In the genomic region with DNA sequence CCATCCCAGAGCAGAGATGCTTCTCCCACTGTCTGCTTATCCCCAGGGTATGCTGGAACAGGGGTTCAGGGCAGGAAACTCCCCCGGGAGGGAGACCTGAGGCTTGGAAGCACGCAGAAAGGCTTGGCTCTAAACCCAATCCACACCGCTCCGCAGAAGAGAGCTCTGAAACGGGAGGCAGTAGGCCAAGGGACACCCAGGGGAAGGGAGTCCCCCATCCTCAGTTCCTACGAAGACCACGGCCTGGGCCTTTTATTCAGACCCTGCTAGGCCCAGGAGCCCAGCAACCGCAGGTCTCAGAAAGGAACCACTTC, we compare ENCODE assay signal across 10 cellular contexts. TPM values are rescaled to one million over a fixed set of nuclear protein-coding genes. Genes with fewer than 3 reads are reported as not detected.
A peak's percentile ranks its signal among the peaks of the same experiment; 100 is the strongest.
DNase-seq lines count a peak whose midpoint lies in the region; ATAC-seq and TF ChIP-seq lines count a peak whose summit lies in the region.
"Had no signal": no experiment of that assay in that cellular context is flagged by ENCODE, and none has a peak within 500 bp of the region (broad histone marks: within the 10 kb centered on the region; RNA-seq: fewer than 3 reads in every experiment).

No MANE protein-coding gene starts in this region.

- H3K4me3 ChIP-seq in H7 (ENCODE audit: insufficient read depth, low read depth, low read length) (no peak overlapping the region), hepatocyte (no peak overlapping the region)
- H3K4me3 ChIP-seq: PC-9 had no signal

- H3K9me3 Mint-ChIP-seq in stimulated activated naive CD8-positive, alpha-beta T cell treated with anti-CD3 and anti-CD28 coated beads, Interleukin-15, amount 100 ng/mL, for 72 hours: no peaks in the 10 kb centered on the region

- H3K36me3 Mint-ChIP-seq in T-helper 17 cell (ENCODE audit: low read depth): peaks cover 7% of the 10 kb centered on the region
- H3K36me3 Mint-ChIP-seq: memory B cell had no signal

- no peak overlapping the region for H3K4me3 Mint-ChIP-seq in T-helper 17 cell
- peak overlapping the region in 1 of 2 donors; percentile 16 for H3K4me3 Mint-ChIP-seq in stimulated activated naive CD8-positive, alpha-beta T cell treated with anti-CD3 and anti-CD28 coated beads, Interleukin-15, amount 100 ng/mL, for 72 hours
- H3K4me3 Mint-ChIP-seq: memory B cell had no signal

- peak; percentile 57 for DNase-seq in H7
- no peak for DNase-seq in T-helper 17 cell
- no peak for DNase-seq in hepatocyte (ENCODE audit: low spot score)
- peak in 1 of 2 donors; percentile 51 for DNase-seq in stimulated activated naive CD8-positive, alpha-beta T cell treated with anti-CD3 and anti-CD28 coated beads, Interleukin-15, amount 100 ng/mL, for 72 hours
- DNase-seq in activated T-cell treated with anti-CD3 and anti-CD28 coated beads, Interleukin-2, amount 50 U/mL, for 1 hour: no peak

- H3K9me3 ChIP-seq in T-helper 17 cell (ENCODE audit: control insufficient read depth, low read length, poor library complexity, severe bottlenecking) (no peaks in the 10 kb centered on the region), hepatocyte (ENCODE audit: low read depth) (no peaks in the 10 kb centered on the region)

- no peaks in the 10 kb centered on the region for H3K27me3 Mint-ChIP-seq in T-helper 17 cell
- H3K27me3 Mint-ChIP-seq in stimulated activated naive CD8-positive, alpha-beta T cell treated with anti-CD3 and anti-CD28 coated beads, Interleukin-15, amount 100 ng/mL, for 72 hours: no peaks in the 10 kb centered on the region

- H3K27me3 ChIP-seq in H7 (ENCODE audit: control insufficient read depth, insufficient read depth, low read length) (peaks cover 15% of the 10 kb centered on the region), hepatocyte (peaks cover 10% of the 10 kb centered on the region)

- peaks cover 33% of the 10 kb centered on the region for H3K4me1 Mint-ChIP-seq in T-helper 17 cell
- H3K4me1 Mint-ChIP-seq in stimulated activated naive CD8-positive, alpha-beta T cell treated with anti-CD3 and anti-CD28 coated beads, Interleukin-15, amount 100 ng/mL, for 72 hours: peaks cover 48% of the 10 kb centered on the region

- H3K9me2 ChIP-seq in hepatocyte (replicated peaks; ENCODE audit: insufficient read depth): no peaks in the 10 kb centered on the region

- peak overlapping the region; percentile 100 for H3K27ac Mint-ChIP-seq in T-helper 17 cell
- H3K27ac Mint-ChIP-seq in stimulated activated naive CD8-positive, alpha-beta T cell treated with anti-CD3 and anti-CD28 coated beads, Interleukin-15, amount 100 ng/mL, for 72 hours: no peak overlapping the region
- H3K27ac Mint-ChIP-seq: memory B cell had no signal

- H3K79me2 ChIP-seq in hepatocyte: no peaks in the 10 kb centered on the region

- ATAC-seq in T-helper 17 cell: no peak
- ATAC-seq in stimulated activated naive CD8-positive, alpha-beta T cell treated with anti-CD3 and anti-CD28 coated beads, Interleukin-15, amount 100 ng/mL, for 72 hours: peak; percentile 27
- no peak for ATAC-seq in GM18498 (IDR thresholded peaks at IDR 0.05; ENCODE audit: unreplicated experiment)
- ATAC-seq in GM18520 (IDR thresholded peaks at IDR 0.05; ENCODE audit: unreplicated experiment): no peak
- no peak for ATAC-seq in HG03469 (IDR thresholded peaks at IDR 0.05; ENCODE audit: unreplicated experiment)

- no peaks in the 10 kb centered on the region for H4K20me1 ChIP-seq in hepatocyte (ENCODE audit: insufficient read depth, poor library complexity, severe bottlenecking)

- no peak overlapping the region for H2AFZ ChIP-seq in hepatocyte
- H2AFZ ChIP-seq: PC-9 had no signal

- peak overlapping the region; percentile 30 for H3K27ac ChIP-seq in hepatocyte
- H3K27ac ChIP-seq: PC-9 had no signal

- H3K4me1 ChIP-seq in hepatocyte (ENCODE audit: insufficient read depth): peaks cover 25% of the 10 kb centered on the region

- peaks cover 24% of the 10 kb centered on the region for H3K36me3 ChIP-seq in H7 (replicated peaks; ENCODE audit: control insufficient read depth, insufficient read depth, low read length)
- H3K36me3 ChIP-seq in hepatocyte (replicated peaks; ENCODE audit: insufficient read depth, low read depth): no peaks in the 10 kb centered on the region

- no peak for TF ChIP-seq CTCF in hepatocyte (IDR thresholded peaks at IDR 0.05; ENCODE audit: poor library complexity)

- WGBS in hepatocyte (ENCODE audit: low lambda C conversion rate, missing lambda C conversion rate): 56% methylated on average over 8 of the region's 8 CpGs

- no peak overlapping the region for H3K4me2 ChIP-seq in hepatocyte
- H3K4me2 ChIP-seq: PC-9 had no signal

RNA-seq across cellular contexts. Expression of a gene that starts 1.8 kb away (rescaled TPM):
- 8.1 and 11.5 TPM in 2 replicates for total RNA-seq in H7 (2014; rRNA removed; shearing (Covaris generic))
- total RNA-seq in T-helper 17 cell (100 to 1,000 TPM; 103 to 105 TPM), hepatocyte (4.1 and 4.2 TPM in 2 replicates)
- 6.6 and 7.2 TPM in 2 replicates for polyA plus RNA-seq in hepatocyte

RNA-seq across cellular contexts. Expression of a gene that starts 16.1 kb away (rescaled TPM):
- 151 and 182 TPM in 2 replicates for total RNA-seq in H7 (2014; rRNA removed; shearing (Covaris generic))
- total RNA-seq in T-helper 17 cell (10 to 100 TPM; 69.1 to 77.8 TPM), hepatocyte (337 and 471 TPM in 2 replicates)
- 569 and 611 TPM in 2 replicates for polyA plus RNA-seq in hepatocyte
